Comparison of ENCODE assay signal across 18 cellular contexts in genomic region chr16:23027386-23027785, GRCh38.
"Had no signal": no experiment of that assay in that cellular context is flagged by ENCODE, and none has a peak within 500 bp of the region (broad histone marks: within the 10 kb centered on the region; RNA-seq: fewer than 3 reads in every experiment).

No MANE protein-coding gene starts in this region.

- H3K4me1 ChIP-seq: esophagus squamous epithelium, gastroesophageal sphincter, pancreas, thyroid gland had no signal

- H3K27ac ChIP-seq: esophagus squamous epithelium, gastroesophageal sphincter, pancreas, suprapubic skin, thyroid gland had no signal

- H3K9me3 Mint-ChIP-seq: nephron; stimulated activated effector memory CD8-positive, alpha-beta T cell treated with anti-CD3 and anti-CD28 coated beads, Interleukin-12 subunit alpha, Interleukin-12 subunit beta, amount 100 ng/mL, for 72 hours; type B pancreatic cell had no signal

- H3K4me3 ChIP-seq: esophagus squamous epithelium, gastroesophageal sphincter, lung, pancreas, suprapubic skin, thyroid gland had no signal

- H3K27ac Mint-ChIP-seq: nephron; progenitor cell of endocrine pancreas; stimulated activated effector memory CD8-positive, alpha-beta T cell treated with anti-CD3 and anti-CD28 coated beads, Interleukin-12 subunit alpha, Interleukin-12 subunit beta, amount 100 ng/mL, for 72 hours; type B pancreatic cell had no signal

- H3K9me3 ChIP-seq: esophagus squamous epithelium, pancreas, suprapubic skin, thyroid gland had no signal

- DNase-seq: esophagus squamous epithelium; glutamatergic neuron; left ventricle myocardium superior; midbrain; occipital lobe; pancreas; right cardiac atrium; stimulated activated CD4-positive, alpha-beta T cell treated with anti-CD3 and anti-CD28 coated beads, Interleukin-4, amount 100 ng/mL, for 1 hour; stimulated activated CD8-positive, alpha-beta memory T cell treated with anti-CD3 and anti-CD28 coated beads, Interleukin-4, amount 100 ng/mL, for 48 hours; stimulated activated naive CD8-positive, alpha-beta T cell treated with anti-CD3 and anti-CD28 coated beads, Interleukin-15, Interleukin-2, amounts not matched to agents 100 U/mL and 50 U/mL, for 24 hours; thyroid gland had no signal

- H3K27me3 ChIP-seq: pancreas, thyroid gland had no signal

- H3K36me3 ChIP-seq: esophagus squamous epithelium, gastroesophageal sphincter, pancreas, suprapubic skin, thyroid gland had no signal

- H3K4me1 Mint-ChIP-seq: stimulated activated effector memory CD8-positive, alpha-beta T cell treated with anti-CD3 and anti-CD28 coated beads, Interleukin-12 subunit alpha, Interleukin-12 subunit beta, amount 100 ng/mL, for 72 hours had no signal

- ATAC-seq: gastroesophageal sphincter; left ventricle myocardium superior; right cardiac atrium; stimulated activated effector memory CD8-positive, alpha-beta T cell treated with anti-CD3 and anti-CD28 coated beads, Interleukin-12 subunit alpha, Interleukin-12 subunit beta, amount 100 ng/mL, for 72 hours; stimulated activated naive CD8-positive, alpha-beta T cell treated with anti-CD3 and anti-CD28 coated beads, Interleukin-15, Interleukin-2, amounts not matched to agents 100 U/mL and 50 U/mL, for 24 hours had no signal

- H3K4me3 Mint-ChIP-seq: nephron; stimulated activated effector memory CD8-positive, alpha-beta T cell treated with anti-CD3 and anti-CD28 coated beads, Interleukin-12 subunit alpha, Interleukin-12 subunit beta, amount 100 ng/mL, for 72 hours; type B pancreatic cell had no signal

- H3K36me3 Mint-ChIP-seq: stimulated activated effector memory CD8-positive, alpha-beta T cell treated with anti-CD3 and anti-CD28 coated beads, Interleukin-12 subunit alpha, Interleukin-12 subunit beta, amount 100 ng/mL, for 72 hours; type B pancreatic cell had no signal
